In the genomic region with DNA sequence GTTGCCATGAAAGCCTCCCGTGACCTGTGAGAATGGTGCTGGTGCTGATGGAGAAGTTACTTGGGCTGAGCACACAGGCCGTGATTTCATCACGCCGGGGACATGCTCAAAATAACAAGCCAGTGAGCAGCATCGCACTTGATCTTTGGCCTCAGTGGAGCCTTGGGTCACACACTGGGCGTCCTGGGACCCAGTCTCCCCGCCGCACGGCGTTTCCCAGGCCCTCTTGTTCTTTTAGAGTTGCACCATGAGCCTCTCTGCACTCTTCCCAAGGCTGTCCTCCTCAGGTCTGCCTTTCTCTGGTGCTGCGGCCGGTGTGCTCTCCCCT, we compare ENCODE assay signal across 22 cellular contexts. TPM values are rescaled to one million over a fixed set of nuclear protein-coding genes. Genes with fewer than 3 reads are reported as not detected.
DNase-seq lines count a peak whose midpoint lies in the region; ATAC-seq and TF ChIP-seq lines count a peak whose summit lies in the region.
"Had no signal": no experiment of that assay in that cellular context is flagged by ENCODE, and none has a peak within 500 bp of the region (broad histone marks: within the 10 kb centered on the region; RNA-seq: fewer than 3 reads in every experiment).

No MANE protein-coding gene starts in this region.

- TF ChIP-seq POLR2A in right lobe of liver (IDR thresholded peaks at IDR 0.05): no peak

- DNase-seq in Right ventricle myocardium superior: no peak
- DNase-seq in right lobe of liver: peak in 1 of 3 donors; percentile 68
- no peak for DNase-seq in substantia nigra (lab: John Stamatoyannopoulos, UW)
- no peak for DNase-seq in activated T-cell treated with anti-CD3 and anti-CD28 coated beads, Interleukin-2, amount 50 U/mL, for 24 hours
- DNase-seq: activated CD4-positive, alpha-beta T cell treated with anti-CD3 and anti-CD28 coated beads, Interleukin-2, amount 10 ng/mL, durations not matched to agents 24 days and 14 days; activated CD8-positive, alpha-beta memory T cell treated with anti-CD3 and anti-CD28 coated beads, Interleukin-2, amount 10 ng/mL, durations not matched to agents 7 days and 5 days; activated naive CD4-positive, alpha-beta T cell treated with anti-CD3 and anti-CD28 coated beads, Interleukin-2, amount 10 ng/mL, durations not matched to agents 7 days and 5 days; Caco-2; central memory CD4-positive, alpha-beta T cell; HCEC 1CT; naive thymus-derived CD8-positive, alpha-beta T cell; NCI-H187 treated with DMSO at 0.1 percent for 48 hours; NCI-H748 treated with DMSO at 0.1 percent for 48 hours; SK-N-SH; stimulated activated naive CD8-positive, alpha-beta T cell treated with anti-CD3 and anti-CD28 coated beads, Interleukin-15, amount 100 ng/mL, for 72 hours; T-helper 2 cell; upper lobe of right lung had no signal

- H3K36me3 Mint-ChIP-seq in activated T-helper 17 cell treated with anti-CD3 and anti-CD28 coated beads, Interleukin-2, amount 50 U/mL, for 72 hours (ENCODE audit: low read depth): peaks cover 39% of the 10 kb centered on the region
- peaks cover 49% of the 10 kb centered on the region for H3K36me3 Mint-ChIP-seq in activated T-cell treated with anti-CD3 and anti-CD28 coated beads, Interleukin-2, amount 50 U/mL, for 24 hours (ENCODE audit: low read depth)

- no peak for TF ChIP-seq CTCF in right lobe of liver (IDR thresholded peaks at IDR 0.05)

- intact Hi-C loops in Right ventricle myocardium superior (cut with DNase I) (no loop called here), right lobe of liver (cut with DNase I) (no loop called here)

- no peaks in the 10 kb centered on the region for H3K9me3 Mint-ChIP-seq in activated T-helper 17 cell treated with anti-CD3 and anti-CD28 coated beads, Interleukin-2, amount 50 U/mL, for 72 hours
- H3K9me3 Mint-ChIP-seq in activated T-cell treated with anti-CD3 and anti-CD28 coated beads, Interleukin-2, amount 50 U/mL, for 24 hours: no peaks in the 10 kb centered on the region
- H3K9me3 Mint-ChIP-seq: activated CD4-positive, alpha-beta T cell treated with anti-CD3 and anti-CD28 coated beads, Interleukin-2, amount 10 ng/mL, durations not matched to agents 24 days and 14 days; activated naive CD4-positive, alpha-beta T cell treated with anti-CD3 and anti-CD28 coated beads, Interleukin-2, amount 10 ng/mL, durations not matched to agents 7 days and 5 days; naive thymus-derived CD8-positive, alpha-beta T cell; stimulated activated naive CD8-positive, alpha-beta T cell treated with anti-CD3 and anti-CD28 coated beads, Interleukin-15, amount 100 ng/mL, for 72 hours had no signal

- H3K36me3 ChIP-seq in right lobe of liver: peaks cover 0 to 57% (median 14%) of the 10 kb centered on the region in 4 donors
- H3K36me3 ChIP-seq: ovary had no signal

- peaks cover 0 to 30% (median 13%) of the 10 kb centered on the region in 4 donors for H3K4me1 ChIP-seq in right lobe of liver
- H3K4me1 ChIP-seq: Caco-2, upper lobe of right lung had no signal

- H3K4me1 Mint-ChIP-seq in activated T-helper 17 cell treated with anti-CD3 and anti-CD28 coated beads, Interleukin-2, amount 50 U/mL, for 72 hours: no peaks in the 10 kb centered on the region
- no peaks in the 10 kb centered on the region for H3K4me1 Mint-ChIP-seq in activated T-cell treated with anti-CD3 and anti-CD28 coated beads, Interleukin-2, amount 50 U/mL, for 24 hours (ENCODE audit: low read depth)
- H3K4me1 Mint-ChIP-seq: activated CD4-positive, alpha-beta T cell treated with anti-CD3 and anti-CD28 coated beads, Interleukin-2, amount 10 ng/mL, durations not matched to agents 24 days and 14 days; activated CD8-positive, alpha-beta memory T cell treated with anti-CD3 and anti-CD28 coated beads, Interleukin-2, amount 10 ng/mL, durations not matched to agents 7 days and 5 days; activated naive CD4-positive, alpha-beta T cell treated with anti-CD3 and anti-CD28 coated beads, Interleukin-2, amount 10 ng/mL, durations not matched to agents 7 days and 5 days; stimulated activated naive CD8-positive, alpha-beta T cell treated with anti-CD3 and anti-CD28 coated beads, Interleukin-15, amount 100 ng/mL, for 72 hours had no signal

- H3K4me3 Mint-ChIP-seq in activated T-helper 17 cell treated with anti-CD3 and anti-CD28 coated beads, Interleukin-2, amount 50 U/mL, for 72 hours: no peak overlapping the region
- H3K4me3 Mint-ChIP-seq in activated T-cell treated with anti-CD3 and anti-CD28 coated beads, Interleukin-2, amount 50 U/mL, for 24 hours: no peak overlapping the region
- H3K4me3 Mint-ChIP-seq: activated CD4-positive, alpha-beta T cell treated with anti-CD3 and anti-CD28 coated beads, Interleukin-2, amount 10 ng/mL, durations not matched to agents 24 days and 14 days; activated CD8-positive, alpha-beta memory T cell treated with anti-CD3 and anti-CD28 coated beads, Interleukin-2, amount 10 ng/mL, durations not matched to agents 7 days and 5 days; activated naive CD4-positive, alpha-beta T cell treated with anti-CD3 and anti-CD28 coated beads, Interleukin-2, amount 10 ng/mL, durations not matched to agents 7 days and 5 days; naive thymus-derived CD8-positive, alpha-beta T cell; stimulated activated naive CD8-positive, alpha-beta T cell treated with anti-CD3 and anti-CD28 coated beads, Interleukin-15, amount 100 ng/mL, for 72 hours had no signal

- H3K27ac ChIP-seq in right lobe of liver (peak overlapping the region; percentile 70 to 82 (median 76)), substantia nigra (ENCODE audit: low read depth, low read length, poor library complexity, severe bottlenecking) (peak overlapping the region; percentile 42)

- H3K27me3 ChIP-seq in right lobe of liver: no peaks in the 10 kb centered on the region
- H3K27me3 ChIP-seq: ovary, upper lobe of right lung had no signal

- WGBS in right lobe of liver (ENCODE audit: insufficient coverage, low coverage, low lambda C conversion rate, missing lambda C conversion rate): 59% methylated on average over 4 of the region's 12 CpGs

- peak overlapping the region in 1 of 3 donors; percentile 8 for H3K4me3 ChIP-seq in right lobe of liver
- H3K4me3 ChIP-seq: ovary, upper lobe of right lung had no signal

- H3K27me3 Mint-ChIP-seq in activated T-helper 17 cell treated with anti-CD3 and anti-CD28 coated beads, Interleukin-2, amount 50 U/mL, for 72 hours: no peaks in the 10 kb centered on the region
- H3K27me3 Mint-ChIP-seq in activated T-cell treated with anti-CD3 and anti-CD28 coated beads, Interleukin-2, amount 50 U/mL, for 24 hours: no peaks in the 10 kb centered on the region
- H3K27me3 Mint-ChIP-seq: activated CD4-positive, alpha-beta T cell treated with anti-CD3 and anti-CD28 coated beads, Interleukin-2, amount 10 ng/mL, durations not matched to agents 24 days and 14 days; activated CD8-positive, alpha-beta memory T cell treated with anti-CD3 and anti-CD28 coated beads, Interleukin-2, amount 10 ng/mL, durations not matched to agents 7 days and 5 days; activated naive CD4-positive, alpha-beta T cell treated with anti-CD3 and anti-CD28 coated beads, Interleukin-2, amount 10 ng/mL, durations not matched to agents 7 days and 5 days; naive thymus-derived CD8-positive, alpha-beta T cell; stimulated activated naive CD8-positive, alpha-beta T cell treated with anti-CD3 and anti-CD28 coated beads, Interleukin-15, amount 100 ng/mL, for 72 hours had no signal

- H3K27ac Mint-ChIP-seq in activated T-helper 17 cell treated with anti-CD3 and anti-CD28 coated beads, Interleukin-2, amount 50 U/mL, for 72 hours: peak overlapping the region; percentile 29
- H3K27ac Mint-ChIP-seq in activated T-cell treated with anti-CD3 and anti-CD28 coated beads, Interleukin-2, amount 50 U/mL, for 24 hours: no peak overlapping the region
- H3K27ac Mint-ChIP-seq: activated CD4-positive, alpha-beta T cell treated with anti-CD3 and anti-CD28 coated beads, Interleukin-2, amount 10 ng/mL, durations not matched to agents 24 days and 14 days; activated CD8-positive, alpha-beta memory T cell treated with anti-CD3 and anti-CD28 coated beads, Interleukin-2, amount 10 ng/mL, durations not matched to agents 7 days and 5 days; activated naive CD4-positive, alpha-beta T cell treated with anti-CD3 and anti-CD28 coated beads, Interleukin-2, amount 10 ng/mL, durations not matched to agents 7 days and 5 days; naive thymus-derived CD8-positive, alpha-beta T cell; stimulated activated naive CD8-positive, alpha-beta T cell treated with anti-CD3 and anti-CD28 coated beads, Interleukin-15, amount 100 ng/mL, for 72 hours had no signal

- no peak for ATAC-seq in activated T-helper 17 cell treated with anti-CD3 and anti-CD28 coated beads, Interleukin-2, amount 50 U/mL, for 72 hours (replicated peaks)
- ATAC-seq in Right ventricle myocardium superior (ENCODE audit: poor library complexity) (peak; percentile 37), right lobe of liver (peak; percentile 51 to 67 (median 54)), HG02610 (IDR thresholded peaks at IDR 0.05; ENCODE audit: unreplicated experiment) (no peak), HG03039 (IDR thresholded peaks at IDR 0.05; ENCODE audit: unreplicated experiment) (no peak), GM18870 (IDR thresholded peaks at IDR 0.05; ENCODE audit: unreplicated experiment) (no peak)
- ATAC-seq: activated CD8-positive, alpha-beta memory T cell treated with anti-CD3 and anti-CD28 coated beads, Interleukin-2, amount 10 ng/mL, durations not matched to agents 7 days and 5 days; naive thymus-derived CD8-positive, alpha-beta T cell; stimulated activated naive CD8-positive, alpha-beta T cell treated with anti-CD3 and anti-CD28 coated beads, Interleukin-15, amount 100 ng/mL, for 72 hours; upper lobe of right lung had no signal

- H3K9me3 ChIP-seq in right lobe of liver: no peaks in the 10 kb centered on the region
- H3K9me3 ChIP-seq: Caco-2, ovary, SK-N-SH, upper lobe of right lung had no signal

RNA-seq across cellular contexts. Expression of gene NDUFS7, which starts 9.5 kb away (rescaled TPM):
- 10 to 100 TPM; 51.5 to 87.9 TPM for total RNA-seq in activated T-helper 17 cell treated with anti-CD3 and anti-CD28 coated beads, Interleukin-2, amount 50 U/mL, for 72 hours
- 461 TPM for total RNA-seq in Right ventricle myocardium superior
- 100 to 1,000 TPM in 2 of 6 experiments, 10 to 100 TPM in 4; 70.1 to 210 (median 85.0) TPM for total RNA-seq in right lobe of liver

RNA-seq across cellular contexts. Expression of gene GAMT, which starts 27.1 kb away (rescaled TPM):
- total RNA-seq in activated T-helper 17 cell treated with anti-CD3 and anti-CD28 coated beads, Interleukin-2, amount 50 U/mL, for 72 hours: 10 to 100 TPM in 1 of 2 donors, 1 to 10 TPM in 1; 4.9 to 11.2 TPM
- 93.5 TPM for total RNA-seq in Right ventricle myocardium superior
- total RNA-seq in right lobe of liver: 100 to 1,000 TPM; 151 to 380 (median 221) TPM

RNA-seq across cellular contexts. Expression of gene DAZAP1, which starts 33.2 kb away (rescaled TPM):
- 100 to 1,000 TPM; 161 to 271 TPM for total RNA-seq in activated T-helper 17 cell treated with anti-CD3 and anti-CD28 coated beads, Interleukin-2, amount 50 U/mL, for 72 hours
- total RNA-seq in Right ventricle myocardium superior (82.9 TPM), right lobe of liver (10 to 100 TPM; 22.3 to 50.9 (median 42.2) TPM)

Comparison
In these comparisons a context has a peak if more than half of its experiments do, and no peak if none do; other contexts are left out.
1. ATAC-seq: peak in Right ventricle myocardium superior (single experiment) and right lobe of liver (4 of 4); none in activated T-helper 17 cell treated with anti-CD3 and anti-CD28 coated beads, Interleukin-2, amount 50 U/mL, for 72 hours (single experiment), HG02610 (single experiment), HG03039 (single experiment) and GM18870 (single experiment).